1 cellular context compared by ENCODE assay signal in the genomic region with DNA sequence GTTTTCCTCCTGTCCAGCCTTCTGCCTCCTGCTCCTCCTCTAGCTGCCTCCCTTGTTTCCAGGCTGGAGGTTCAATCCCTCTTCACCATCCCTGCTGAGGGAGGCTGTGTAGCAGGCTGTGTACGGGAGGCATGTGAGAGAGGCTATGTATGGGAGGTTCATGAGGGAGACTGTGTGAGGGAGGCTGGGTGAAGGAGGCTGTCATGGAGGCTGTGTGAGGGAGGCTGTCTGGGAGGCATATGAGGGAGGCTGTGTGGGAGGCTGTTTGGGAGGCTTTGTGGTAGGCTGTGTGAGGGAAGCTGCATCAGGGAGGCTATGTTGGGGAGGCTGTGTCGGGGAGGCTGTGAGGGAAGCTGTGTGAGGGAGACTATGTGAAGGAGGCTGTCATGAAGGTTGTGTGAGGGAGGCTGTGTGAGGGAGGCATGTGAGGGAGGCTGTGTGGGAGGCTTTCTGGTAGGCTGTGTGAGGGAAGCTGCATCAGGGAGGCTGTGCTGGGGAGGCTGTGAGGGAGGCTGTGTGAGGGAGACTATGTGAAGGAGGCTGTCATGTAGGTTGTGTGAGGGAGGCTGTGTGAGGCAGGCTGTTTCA.
A peak's percentile ranks its signal among the peaks of the same experiment; 100 is the strongest.
TF ChIP-seq lines count a peak whose summit lies in the region.

No MANE protein-coding gene starts in this region.

TF ChIP-seq in K562, 482 proteins besides CTCF, POLR2A, EP300 and RAD21 (continued from another document):
- TF ChIP-seq, protein P1, sequence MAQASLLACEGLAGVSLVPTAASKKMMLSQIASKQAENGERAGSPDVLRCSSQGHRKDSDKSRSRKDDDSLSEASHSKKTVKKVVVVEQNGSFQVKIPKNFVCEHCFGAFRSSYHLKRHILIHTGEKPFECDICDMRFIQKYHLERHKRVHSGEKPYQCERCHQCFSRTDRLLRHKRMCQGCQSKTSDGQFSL (CRISPR knock-in tag; IDR thresholded peaks at IDR 0.05) = no peak
- TF ChIP-seq, protein P1 (tag; IDR thresholded peaks at IDR 0.05) = no peak
- TF ChIP-seq ZNF561 (CRISPR knock-in tag; conservative IDR thresholded peaks at IDR 0.05) (no peak), XRCC5 (IDR thresholded peaks at IDR 0.05; ENCODE audit: low read depth, low read length) (no peak), IRF1 (CRISPR knock-in tag; IDR thresholded peaks at IDR 0.05; ENCODE audit: borderline replicate concordance) (no peak), ZNF76 (CRISPR knock-in tag; IDR thresholded peaks at IDR 0.05; ENCODE audit: borderline replicate concordance) (no peak), FOS (IDR thresholded peaks at IDR 0.05; ENCODE audit: extremely low read depth, insufficient read length) (no peak), RBM25 (IDR thresholded peaks at IDR 0.05; ENCODE audit: low read depth, low read length, severe bottlenecking) (peak; percentile 33), ZNF12 (CRISPR knock-in tag; IDR thresholded peaks at IDR 0.05) (no peak), YBX1 (IDR thresholded peaks at IDR 0.05) (no peak), NR4A1 (CRISPR knock-in tag; IDR thresholded peaks at IDR 0.05) (no peak), NR4A1 (tag; IDR thresholded peaks at IDR 0.05) (no peak), ZFP91 (CRISPR knock-in tag; IDR thresholded peaks at IDR 0.05) (0 out of 2 replicates have a peak, but pooled peaks have one; percentile 20), KDM1A (IDR thresholded peaks at IDR 0.05) (no peak), LCOR (CRISPR knock-in tag; IDR thresholded peaks at IDR 0.05) (no peak), DMBX1 (CRISPR knock-in tag; IDR thresholded peaks at IDR 0.05; ENCODE audit: borderline replicate concordance) (no peak), PHTF2 (CRISPR knock-in tag; IDR thresholded peaks at IDR 0.05) (no peak), NR3C1 (CRISPR knock-in tag; IDR thresholded peaks at IDR 0.05) (no peak), U2AF1 (optimal IDR thresholded peaks at IDR 0.05; ENCODE audit: low read depth, low read length) (no peak), CXXC5 (CRISPR knock-in tag; IDR thresholded peaks at IDR 0.05) (no peak), ZNF512 (tag; IDR thresholded peaks at IDR 0.05) (peak; percentile 50; the same call in 1 of the 2 replicates), ZNF165 (CRISPR knock-in tag; IDR thresholded peaks at IDR 0.05; ENCODE audit: borderline replicate concordance) (no peak), ZNF316 (IDR thresholded peaks at IDR 0.05) (no peak)
- TF ChIP-seq, protein P2, sequence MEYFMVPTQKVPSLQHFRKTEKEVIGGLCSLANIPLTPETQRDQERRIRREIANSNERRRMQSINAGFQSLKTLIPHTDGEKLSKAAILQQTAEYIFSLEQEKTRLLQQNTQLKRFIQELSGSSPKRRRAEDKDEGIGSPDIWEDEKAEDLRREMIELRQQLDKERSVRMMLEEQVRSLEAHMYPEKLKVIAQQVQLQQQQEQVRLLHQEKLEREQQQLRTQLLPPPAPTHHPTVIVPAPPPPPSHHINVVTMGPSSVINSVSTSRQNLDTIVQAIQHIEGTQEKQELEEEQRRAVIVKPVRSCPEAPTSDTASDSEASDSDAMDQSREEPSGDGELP (CRISPR knock-in tag; IDR thresholded peaks at IDR 0.05; ENCODE audit: borderline replicate concordance) = no peak
- TF ChIP-seq, protein P3, sequence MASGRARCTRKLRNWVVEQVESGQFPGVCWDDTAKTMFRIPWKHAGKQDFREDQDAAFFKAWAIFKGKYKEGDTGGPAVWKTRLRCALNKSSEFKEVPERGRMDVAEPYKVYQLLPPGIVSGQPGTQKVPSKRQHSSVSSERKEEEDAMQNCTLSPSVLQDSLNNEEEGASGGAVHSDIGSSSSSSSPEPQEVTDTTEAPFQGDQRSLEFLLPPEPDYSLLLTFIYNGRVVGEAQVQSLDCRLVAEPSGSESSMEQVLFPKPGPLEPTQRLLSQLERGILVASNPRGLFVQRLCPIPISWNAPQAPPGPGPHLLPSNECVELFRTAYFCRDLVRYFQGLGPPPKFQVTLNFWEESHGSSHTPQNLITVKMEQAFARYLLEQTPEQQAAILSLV (tag; IDR thresholded peaks at IDR 0.05) = no peak
TF ChIP-seq in K562: peak in this region for 7.
